Comparison of ENCODE assay signal across 9 cellular contexts in the genomic region with DNA sequence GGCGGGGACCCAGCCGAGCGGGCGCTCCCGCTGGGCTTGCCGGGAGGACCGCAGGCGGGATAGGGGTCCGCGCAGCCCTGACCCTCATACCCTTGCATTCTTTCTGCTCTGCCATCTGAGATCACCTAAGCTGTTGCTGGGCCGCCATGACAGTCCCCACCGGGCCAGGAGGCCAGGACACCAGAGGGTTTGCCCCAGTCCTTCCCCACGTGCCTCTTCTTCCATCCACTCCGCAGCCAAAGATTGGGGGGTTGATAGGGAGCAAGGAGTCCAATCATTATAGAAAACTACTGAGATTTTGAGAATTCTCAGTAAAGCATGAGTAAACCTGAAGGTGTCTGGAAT. TPM values are rescaled to one million over a fixed set of nuclear protein-coding genes. Genes with fewer than 3 reads are reported as not detected.
DNase-seq lines count a peak whose midpoint lies in the region; ATAC-seq and TF ChIP-seq lines count a peak whose summit lies in the region.
"Had no signal": no experiment of that assay in that cellular context is flagged by ENCODE, and none has a peak within 500 bp of the region (broad histone marks: within the 10 kb centered on the region; RNA-seq: fewer than 3 reads in every experiment).

No MANE protein-coding gene starts in this region.

- DNase-seq in BE2C (no peak), HuH-7.5 (ENCODE audit: low spot score) (peak; percentile 27), nephron progenitor cell (no peak), sciatic nerve (ENCODE audit: low spot score) (no peak), NCI-H128 (lab: John Stamatoyannopoulos, UW; ENCODE audit: unreplicated experiment) (no peak), amygdala (lab: John Stamatoyannopoulos, UW) (no peak), hypothalamus (lab: John Stamatoyannopoulos, UW) (no peak)

- H3K27me3 ChIP-seq in BE2C (peaks cover 4% of the 10 kb centered on the region), endocrine pancreas (ENCODE audit: control insufficient read depth, insufficient read depth, low read length) (no peaks in the 10 kb centered on the region)

- no peak overlapping the region for H3K27ac Mint-ChIP-seq in nephron progenitor cell

- H3K36me3 ChIP-seq in BE2C: no peaks in the 10 kb centered on the region
- no peaks in the 10 kb centered on the region for H3K36me3 ChIP-seq in endocrine pancreas (ENCODE audit: control insufficient read depth, insufficient read depth, low read length)
- H3K36me3 ChIP-seq: SJSA1 had no signal

- TF ChIP-seq CTCF in BE2C (IDR thresholded peaks at IDR 0.05; ENCODE audit: low read depth, low read length): no peak
- TF ChIP-seq CTCF in nephron progenitor cell (IDR thresholded peaks at IDR 0.05): no peak

- no peaks in the 10 kb centered on the region for H3K4me1 ChIP-seq in BE2C
- H3K4me1 ChIP-seq in endocrine pancreas (ENCODE audit: control insufficient read depth, insufficient read depth, low read length): peaks cover 7% of the 10 kb centered on the region

- peak overlapping the region; percentile 38 for H3K9ac ChIP-seq in endocrine pancreas (ENCODE audit: control insufficient read depth, insufficient read depth, low read length)

- no peak for ATAC-seq in sciatic nerve

- H3K9me3 ChIP-seq in BE2C (no peaks in the 10 kb centered on the region), endocrine pancreas (ENCODE audit: control insufficient read depth, low read length) (no peaks in the 10 kb centered on the region)
- H3K9me3 ChIP-seq: SJSA1 had no signal

- intact Hi-C loops in sciatic nerve (cut with DNase I): no loop called here

- no peaks in the 10 kb centered on the region for H3K9me3 Mint-ChIP-seq in nephron progenitor cell

- peaks cover 62% of the 10 kb centered on the region for H3K27me3 Mint-ChIP-seq in nephron progenitor cell (ENCODE audit: low read depth, poor library complexity)

- no peaks in the 10 kb centered on the region for H3K36me3 Mint-ChIP-seq in nephron progenitor cell (ENCODE audit: low read depth)

- peak overlapping the region; percentile 90 for H3K4me3 Mint-ChIP-seq in nephron progenitor cell

- H3K4me3 ChIP-seq in BE2C (ENCODE audit: low read depth, low read length): peak overlapping the region; percentile 51
- H3K4me3 ChIP-seq in endocrine pancreas (ENCODE audit: control insufficient read depth, insufficient read depth, low read length): peak overlapping the region; percentile 77

- peaks cover 13% of the 10 kb centered on the region for H3K4me1 Mint-ChIP-seq in nephron progenitor cell

RNA-seq across cellular contexts. Expression of gene GRB14, which starts 0.5 kb away (rescaled TPM):
- polyA plus RNA-seq in BE2C (2012; ENCODE audit: insufficient read depth, insufficient read length, low read depth): not detected
- 20.2 TPM for total RNA-seq in sciatic nerve
- total RNA-seq: SJSA1 had no signal
